ENCODE assay signal across 1 cellular context in genomic region chr7:4845740-4846142, GRCh38.
TF ChIP-seq lines count a peak whose summit lies in the region.

No MANE protein-coding gene starts in this region.

TF ChIP-seq in K562, 482 proteins besides CTCF, POLR2A, EP300 and RAD21:
- TF ChIP-seq UBTF (IDR thresholded peaks at IDR 0.05; ENCODE audit: borderline replicate concordance in 1 of 2, low read depth in 2 of 2, low read length in 2 of 2) (no peak; a peak in 1 of 4 replicates), ZNF75A (CRISPR knock-in tag; IDR thresholded peaks at IDR 0.05) (no peak), GABPB1 (CRISPR knock-in tag; IDR thresholded peaks at IDR 0.05) (0 out of 2 replicates have a peak, but pooled peaks have one; percentile 32), ADNP (tag; IDR thresholded peaks at IDR 0.05) (no peak), POLR2H (tag; IDR thresholded peaks at IDR 0.05; ENCODE audit: low read depth) (no peak), TCF7 (IDR thresholded peaks at IDR 0.05; ENCODE audit: borderline replicate concordance) (no peak), TFE3 (CRISPR knock-in tag; IDR thresholded peaks at IDR 0.05) (no peak), SMARCE1 (IDR thresholded peaks at IDR 0.05) (peak; percentile 56; the same call in 1 of the 2 replicates), CTCFL (IDR thresholded peaks at IDR 0.05; ENCODE audit: borderline replicate concordance, insufficient read depth, low read depth, low read length, poor library complexity, severe bottlenecking) (peak; percentile 91), CREBBP (IDR thresholded peaks at IDR 0.05; ENCODE audit: low read depth, low read length) (no peak), KDM2B (CRISPR knock-in tag; IDR thresholded peaks at IDR 0.05) (no peak), SMARCB1 (IDR thresholded peaks at IDR 0.05; ENCODE audit: insufficient read length, low read depth) (no peak), PURB (CRISPR knock-in tag; IDR thresholded peaks at IDR 0.05; ENCODE audit: low read depth) (no peak), MGA (IDR thresholded peaks at IDR 0.05) (0 out of 2 replicates have a peak, but pooled peaks have one; percentile 17), ZNF507 (tag; conservative IDR thresholded peaks at IDR 0.05) (no peak), SMARCA4 (IDR thresholded peaks at IDR 0.05) (peak; percentile 51), CREM (IDR thresholded peaks at IDR 0.05; ENCODE audit: low read depth) (peak; percentile 42; the same call in 1 of the 2 replicates), CXXC5 (CRISPR knock-in tag; IDR thresholded peaks at IDR 0.05) (0 out of 2 replicates have a peak, but pooled peaks have one; percentile 19), ZNF398 (CRISPR knock-in tag; IDR thresholded peaks at IDR 0.05) (no peak), SMC3 (conservative IDR thresholded peaks at IDR 0.05; ENCODE audit: insufficient read depth, low read depth, low read length) (0 out of 2 replicates have a peak, but pooled peaks have one; percentile 4), ZBTB26 (CRISPR knock-in tag; IDR thresholded peaks at IDR 0.05) (no peak), ZNF384 (IDR thresholded peaks at IDR 0.05; ENCODE audit: low read depth, low read length) (peak; percentile 94), L3MBTL2 (IDR thresholded peaks at IDR 0.05) (peak; percentile 40; the same call in 1 of the 2 replicates), ZFP91 (CRISPR knock-in tag; IDR thresholded peaks at IDR 0.05) (0 out of 2 replicates have a peak, but pooled peaks have one; percentile 22), YY1 (IDR thresholded peaks at IDR 0.05; ENCODE audit: borderline replicate concordance in 1 of 3, control insufficient read depth in 1 of 3, extremely low read depth in 1 of 3, insufficient read depth in 3 of 3, insufficient read length in 1 of 3, insufficient replicate concordance in 2 of 3, low read depth in 1 of 3, low read length in 2 of 3) (peak in 2 of 3 experiments; percentile 61 to 81)
TF ChIP-seq in K562: peak in this region for 12.
